18 cellular contexts compared by ENCODE assay signal in genomic region chr2:128568106-128568505, GRCh38.
DNase-seq lines count a peak whose midpoint lies in the region; ATAC-seq and TF ChIP-seq lines count a peak whose summit lies in the region.
"Had no signal": no experiment of that assay in that cellular context is flagged by ENCODE, and none has a peak within 500 bp of the region (broad histone marks: within the 10 kb centered on the region; RNA-seq: fewer than 3 reads in every experiment).

No MANE protein-coding gene starts in this region.

- H2BK15ac ChIP-seq in mesendoderm (replicated peaks; ENCODE audit: low read depth) = no peak overlapping the region

- TF ChIP-seq CTCF in right atrium auricular region (IDR thresholded peaks at IDR 0.05) (no peak), lower lobe of right lung (IDR thresholded peaks at IDR 0.05) (no peak)

- no peak overlapping the region for H2AK5ac ChIP-seq in mesendoderm (ENCODE audit: low read length)

- no peak overlapping the region for H3K23ac ChIP-seq in mesendoderm (ENCODE audit: low read length)

- H3K79me2 ChIP-seq in mesendoderm (ENCODE audit: control insufficient read depth, insufficient read depth, low read length) = no peaks in the 10 kb centered on the region

- no peak overlapping the region for H4K8ac ChIP-seq in mesendoderm (ENCODE audit: low read depth, low read length)

- ATAC-seq in left cardiac atrium (no peak), lower lobe of right lung (no peak)
- ATAC-seq: HCT116, K562, Right ventricle myocardium inferior had no signal

- no peak overlapping the region for H3K4me3 ChIP-seq in right atrium auricular region
- no peak overlapping the region for H3K4me3 ChIP-seq in mesendoderm (ENCODE audit: low read length)
- H3K4me3 ChIP-seq in lower lobe of right lung = no peak overlapping the region
- H3K4me3 ChIP-seq: K562 had no signal

- H3K4me2 ChIP-seq in mesendoderm (ENCODE audit: low read length) = no peak overlapping the region

- no peak overlapping the region for H3K18ac ChIP-seq in mesendoderm (ENCODE audit: low read length)

- H3K4me1 ChIP-seq in right atrium auricular region (no peaks in the 10 kb centered on the region), mesendoderm (ENCODE audit: control insufficient read depth, low read depth, low read length) (no peaks in the 10 kb centered on the region), lower lobe of right lung (no peaks in the 10 kb centered on the region)

- H3K4ac ChIP-seq in mesendoderm (ENCODE audit: low read depth, low read length) = no peak overlapping the region

- H3K27me3 ChIP-seq in right atrium auricular region (no peaks in the 10 kb centered on the region), mesendoderm (ENCODE audit: insufficient read depth, low read length, poor library complexity) (no peaks in the 10 kb centered on the region), lower lobe of right lung (ENCODE audit: low read depth) (no peaks in the 10 kb centered on the region)

- in situ Hi-C loops in ACHN (cut with HindIII; ENCODE audit: low pct_ligation_motif_present, low pct_unique_long_range_greater_than_20kb, low sequenced_read_pairs) = no loop called here

- H2BK5ac ChIP-seq in mesendoderm (ENCODE audit: low read length) = no peak overlapping the region

- H3K9ac ChIP-seq in mesendoderm (ENCODE audit: low read length) = no peak overlapping the region

- intact Hi-C loops in left cardiac atrium (cut with DNase I) = no loop called here
- intact Hi-C loops in lower lobe of right lung (cut with DNase I) = no loop called here

- no CpG with 5 or more reads among the region's 5 CpGs for WGBS in mesendoderm (ENCODE audit: extremely low coverage, insufficient coverage, low lambda C conversion rate)

- H3K56ac ChIP-seq in mesendoderm (ENCODE audit: low read length) = no peak overlapping the region

- H3K27ac ChIP-seq in right atrium auricular region (no peak overlapping the region), mesendoderm (ENCODE audit: low read depth, low read length) (no peak overlapping the region), lower lobe of right lung (no peak overlapping the region)

- H3K79me1 ChIP-seq in mesendoderm (ENCODE audit: low read length) = no peaks in the 10 kb centered on the region

- H2BK120ac ChIP-seq in mesendoderm (ENCODE audit: low read depth, low read length) = no peak overlapping the region

- H3K9me3 ChIP-seq in right atrium auricular region (no peaks in the 10 kb centered on the region), lower lobe of right lung (no peaks in the 10 kb centered on the region)

- DNase-seq in right atrium auricular region (ENCODE audit: low spot score) (peak; percentile 32), left cardiac atrium (no peak), iPS DF 4.7 (ENCODE audit: extremely low read depth, low spot score) (peak; percentile 58), mesendoderm (peak; percentile 85), lower lobe of right lung (no peak), hepatic stellate cell (ENCODE audit: low spot score) (no peak), NCI-H187 treated with DMSO at 0.1 percent for 48 hours (lab: John Stamatoyannopoulos, UW) (no peak), ACHN (no peak)
- DNase-seq: 8988T; DMS79 treated with DMSO at 0.1 percent for 48 hours; NCI-H1092 treated with DMSO at 0.1 percent for 48 hours; NCI-H146; NCI-H2081; NCI-H748 treated with DMSO at 0.1 percent for 48 hours; NK-92 treated with Interleukin-12 subunit alpha and Interleukin-12 subunit beta, amount 100 ng/mL, for 24 hours had no signal

- no peaks in the 10 kb centered on the region for H3K36me3 ChIP-seq in right atrium auricular region
- no peaks in the 10 kb centered on the region for H3K36me3 ChIP-seq in mesendoderm (ENCODE audit: control insufficient read depth, insufficient read depth, low read length)
- no peaks in the 10 kb centered on the region for H3K36me3 ChIP-seq in lower lobe of right lung

- H4K5ac ChIP-seq in mesendoderm (ENCODE audit: low read length) = no peak overlapping the region

Comparison
In these comparisons a context has a peak if more than half of its experiments do, and no peak if none do; other contexts are left out.
1. DNase-seq: peak in right atrium auricular region (single experiment), iPS DF 4.7 (single experiment) and mesendoderm (single experiment); none in left cardiac atrium (single experiment), lower lobe of right lung (single experiment), hepatic stellate cell (single experiment), NCI-H187 treated with DMSO at 0.1 percent for 48 hours (single experiment) and ACHN (single experiment).